ENCODE assay signal across 13 cellular contexts in the genomic region with DNA sequence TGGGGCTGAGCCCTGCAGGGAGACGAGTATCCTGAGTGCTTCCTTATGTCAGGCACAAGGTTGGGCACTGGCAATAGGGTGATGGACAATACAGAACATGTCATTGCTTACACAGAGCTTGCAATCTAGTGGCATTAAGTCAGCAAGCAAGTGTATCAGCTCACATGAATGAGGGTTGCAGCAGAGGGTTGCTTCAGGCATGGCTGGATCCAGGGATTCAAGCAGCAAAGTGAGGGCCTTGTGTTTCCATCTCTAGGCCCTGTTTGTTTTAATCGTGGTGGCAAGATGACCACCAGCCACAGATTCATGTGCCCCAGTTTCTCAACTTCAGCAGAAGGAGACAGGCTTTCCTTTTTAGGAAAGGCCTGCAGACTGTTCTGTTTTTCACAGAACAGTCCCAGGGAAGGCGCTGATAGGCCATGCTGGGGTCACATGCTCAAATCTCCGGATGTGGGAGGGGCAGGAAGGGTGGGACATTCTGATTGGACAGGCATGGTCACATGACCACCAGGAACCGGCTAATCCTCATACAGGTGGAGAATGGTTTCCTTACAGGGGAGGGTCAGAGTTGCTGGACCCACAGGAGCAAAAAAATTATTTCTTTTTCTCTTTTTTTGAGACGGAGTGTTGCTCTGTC. TPM values are rescaled to one million over a fixed set of nuclear protein-coding genes. Genes with fewer than 3 reads are reported as not detected.
DNase-seq lines count a peak whose midpoint lies in the region; TF ChIP-seq lines count a peak whose summit lies in the region.
"Had no signal": no experiment of that assay in that cellular context is flagged by ENCODE, and none has a peak within 500 bp of the region (broad histone marks: within the 10 kb centered on the region; RNA-seq: fewer than 3 reads in every experiment).

No MANE protein-coding gene starts in this region.

- DNase-seq in stimulated activated CD4-positive, alpha-beta T cell treated with anti-CD3 and anti-CD28 coated beads, Interleukin-15, amount 100 ng/mL, for 24 hours = peak; percentile 30
- no peak for DNase-seq in stimulated activated CD4-positive, alpha-beta T cell treated with anti-CD3 and anti-CD28 coated beads, Interleukin-4, amount 100 ng/mL, for 1 hour
- DNase-seq in MM.1S = peak; percentile 38
- peak; percentile 20 for DNase-seq in activated naive CD8-positive, alpha-beta T cell treated with anti-CD3 and anti-CD28 coated beads for 36 hours
- DNase-seq in testis = peak; percentile 66
- no peak for DNase-seq in Calu3
- no peak for DNase-seq in ascending aorta (ENCODE audit: low spot score in 2 of 2)
- DNase-seq in NCI-H1694 (lab: John Stamatoyannopoulos, UW) = no peak
- DNase-seq: foreskin melanocyte; NCI-H1694 treated with DMSO at 0.1 percent for 48 hours; stimulated activated naive CD4-positive, alpha-beta T cell had no signal

- H3K27ac ChIP-seq in MM.1S (ENCODE audit: low read length) (no peak overlapping the region), testis (no peak overlapping the region), ascending aorta (no peak overlapping the region)
- H3K27ac ChIP-seq: C4-2B had no signal

- WGBS in testis, 2 donors = 64 to 78% methylated on average over 6 of the region's 6 CpGs

- no peaks in the 10 kb centered on the region for H3K79me2 ChIP-seq in MM.1S (ENCODE audit: low read length)

- peaks cover 20% of the 10 kb centered on the region for H3K36me3 Mint-ChIP-seq in activated naive CD8-positive, alpha-beta T cell treated with anti-CD3 and anti-CD28 coated beads for 36 hours
- H3K36me3 Mint-ChIP-seq in Calu3 (ENCODE audit: insufficient read depth, unreplicated experiment) = peaks cover 28% of the 10 kb centered on the region

- H3K9me3 ChIP-seq in MM.1S (replicated peaks; ENCODE audit: insufficient read depth, low read length) (no peaks in the 10 kb centered on the region), testis (no peaks in the 10 kb centered on the region), ascending aorta (no peaks in the 10 kb centered on the region)

- H2AFZ ChIP-seq in MM.1S (ENCODE audit: low read length) = no peak overlapping the region

- H3K4me1 Mint-ChIP-seq in activated naive CD8-positive, alpha-beta T cell treated with anti-CD3 and anti-CD28 coated beads for 36 hours = no peaks in the 10 kb centered on the region
- no peaks in the 10 kb centered on the region for H3K4me1 Mint-ChIP-seq in Calu3 (ENCODE audit: low read depth, unreplicated experiment)

- no peak overlapping the region for H3K27ac Mint-ChIP-seq in activated naive CD8-positive, alpha-beta T cell treated with anti-CD3 and anti-CD28 coated beads for 36 hours
- no peak overlapping the region for H3K27ac Mint-ChIP-seq in Calu3 (ENCODE audit: unreplicated experiment)
- H3K27ac Mint-ChIP-seq: progenitor cell of endocrine pancreas had no signal

- no peak overlapping the region for H3K4me2 ChIP-seq in MM.1S (ENCODE audit: low read depth, low read length)

- no TSS peak for BruUV-seq in Calu3 (replicated peaks; lab: Mats Ljungman, UMichigan)

- H3K9ac ChIP-seq in MM.1S (ENCODE audit: low read length) = no peak overlapping the region

- H3K9me3 Mint-ChIP-seq in activated naive CD8-positive, alpha-beta T cell treated with anti-CD3 and anti-CD28 coated beads for 36 hours = peaks cover 1% of the 10 kb centered on the region
- H3K9me3 Mint-ChIP-seq in Calu3 (ENCODE audit: low read depth, unreplicated experiment) = no peaks in the 10 kb centered on the region

- no peak for TF ChIP-seq POLR2A in testis (IDR thresholded peaks at IDR 0.05)

- CTCF ChIA-PET in Calu3 (lab: Charles Lee) = no interaction called here

- TF ChIP-seq CTCF in MM.1S (IDR thresholded peaks at IDR 0.05; ENCODE audit: low read length) (no peak), testis (IDR thresholded peaks at IDR 0.05) (no peak), Calu3 (IDR thresholded peaks at IDR 0.05; ENCODE audit: unreplicated experiment) (no peak), ascending aorta (IDR thresholded peaks at IDR 0.05) (no peak)

- H3K4me1 ChIP-seq in MM.1S (ENCODE audit: low read length) (peaks cover 4% of the 10 kb centered on the region; the same call in 1 of the 2 replicates), testis (no peaks in the 10 kb centered on the region), ascending aorta (no peaks in the 10 kb centered on the region)

- intact Hi-C loops in testis (cut with DNase I; ENCODE audit: low total_unique reads) (no loop called here), Calu3 (cut with micrococcal nuclease; ENCODE audit: unreplicated experiment) (no loop called here), ascending aorta (cut with DNase I) (no loop called here)

- no peak overlapping the region for H3K4me3 ChIP-seq in MM.1S (ENCODE audit: low read length)
- peak overlapping the region in 1 of 2 donors; percentile 21 for H3K4me3 ChIP-seq in testis
- no peak overlapping the region for H3K4me3 ChIP-seq in ascending aorta

- H3K9me2 ChIP-seq in MM.1S (replicated peaks; ENCODE audit: insufficient read depth, low read length) = no peaks in the 10 kb centered on the region

- H3F3A ChIP-seq in MM.1S (ENCODE audit: insufficient read depth, low read length) = no peaks in the 10 kb centered on the region

- H3K27me3 Mint-ChIP-seq in activated naive CD8-positive, alpha-beta T cell treated with anti-CD3 and anti-CD28 coated beads for 36 hours = no peaks in the 10 kb centered on the region
- H3K27me3 Mint-ChIP-seq in Calu3 (ENCODE audit: unreplicated experiment) = no peaks in the 10 kb centered on the region
- H3K27me3 Mint-ChIP-seq: progenitor cell of endocrine pancreas had no signal

- H3K4me3 Mint-ChIP-seq in activated naive CD8-positive, alpha-beta T cell treated with anti-CD3 and anti-CD28 coated beads for 36 hours = no peak overlapping the region
- no peak overlapping the region for H3K4me3 Mint-ChIP-seq in Calu3 (ENCODE audit: low read depth, unreplicated experiment)

- H3K36me3 ChIP-seq in MM.1S (replicated peaks; ENCODE audit: insufficient read depth, low read length) = no peaks in the 10 kb centered on the region
- no peaks in the 10 kb centered on the region for H3K36me3 ChIP-seq in testis (ENCODE audit: low read depth, missing control alignments)
- H3K36me3 ChIP-seq in ascending aorta = peaks cover 16 to 26% of the 10 kb centered on the region in 2 donors

- H3K27me3 ChIP-seq in MM.1S (replicated peaks; ENCODE audit: insufficient read depth, low read length) (no peaks in the 10 kb centered on the region), testis (no peaks in the 10 kb centered on the region), ascending aorta (no peaks in the 10 kb centered on the region)

- no peaks in the 10 kb centered on the region for H4K20me1 ChIP-seq in MM.1S (ENCODE audit: insufficient read depth, low read length)

RNA-seq across cellular contexts. Expression of a gene that starts 14.4 kb away (rescaled TPM):
- total RNA-seq in activated naive CD8-positive, alpha-beta T cell treated with anti-CD3 and anti-CD28 coated beads for 36 hours = 10 to 100 TPM; 21.9 to 22.5 TPM
- 10 to 100 TPM; 33.1 to 62.0 TPM for total RNA-seq in testis
- polyA plus RNA-seq in testis (ENCODE audit: insufficient read depth, low read depth, low replicate concordance) = 41.3 TPM
- 77.2 and 80.2 TPM in 2 replicates for total RNA-seq in Calu3 (2022)
- total RNA-seq in ascending aorta = 79.9 TPM

RNA-seq across cellular contexts. Expression of a gene that starts 22.7 kb away (rescaled TPM):
- 10 to 100 TPM; 27.5 to 30.1 TPM for total RNA-seq in activated naive CD8-positive, alpha-beta T cell treated with anti-CD3 and anti-CD28 coated beads for 36 hours
- 100 to 1,000 TPM; 140 to 144 TPM for total RNA-seq in testis
- polyA plus RNA-seq in testis (ENCODE audit: insufficient read depth, low read depth, low replicate concordance) = 73.5 TPM
- 33.7 and 37.8 TPM in 2 replicates for total RNA-seq in Calu3 (2022)
- 206 TPM for total RNA-seq in ascending aorta

RNA-seq across cellular contexts. Expression of a gene that starts 31.3 kb away (rescaled TPM):
- total RNA-seq in activated naive CD8-positive, alpha-beta T cell treated with anti-CD3 and anti-CD28 coated beads for 36 hours = 10 to 100 TPM; 78.1 to 84.2 TPM
- total RNA-seq in testis (10 to 100 TPM; 77.5 to 95.3 TPM), Calu3 (2022) (61.8 and 66.5 TPM in 2 replicates), ascending aorta (85.6 TPM)
- polyA plus RNA-seq in testis (ENCODE audit: insufficient read depth, low read depth, low replicate concordance) = 80.0 TPM

Comparison
In these comparisons a context has a peak if more than half of its experiments do, and no peak if none do; other contexts are left out.
1. DNase-seq: peak in stimulated activated CD4-positive, alpha-beta T cell treated with anti-CD3 and anti-CD28 coated beads, Interleukin-15, amount 100 ng/mL, for 24 hours (single experiment), MM.1S (single experiment), activated naive CD8-positive, alpha-beta T cell treated with anti-CD3 and anti-CD28 coated beads for 36 hours (single experiment) and testis (single experiment); none in stimulated activated CD4-positive, alpha-beta T cell treated with anti-CD3 and anti-CD28 coated beads, Interleukin-4, amount 100 ng/mL, for 1 hour (single experiment), Calu3 (single experiment), ascending aorta (0 of 2) and NCI-H1694 (single experiment).